16 cellular contexts compared by ENCODE assay signal in genomic region chr14:80095623-80096022, GRCh38.
A peak's percentile ranks its signal among the peaks of the same experiment; 100 is the strongest.
DNase-seq lines count a peak whose midpoint lies in the region; ATAC-seq and TF ChIP-seq lines count a peak whose summit lies in the region.
"Had no signal": no experiment of that assay in that cellular context is flagged by ENCODE, and none has a peak within 500 bp of the region (broad histone marks: within the 10 kb centered on the region; RNA-seq: fewer than 3 reads in every experiment).

No MANE protein-coding gene starts in this region.

- no peaks in the 10 kb centered on the region for H3K36me3 ChIP-seq in left ventricle myocardium inferior
- H3K36me3 ChIP-seq: suprapubic skin had no signal

- TF ChIP-seq CTCF in fibroblast of mammary gland (conservative IDR thresholded peaks at IDR 0.05; ENCODE audit: control insufficient read depth, insufficient read depth, low read depth, low read length) = no peak
- TF ChIP-seq CTCF in left ventricle myocardium inferior (IDR thresholded peaks at IDR 0.05; ENCODE audit: borderline replicate concordance) = no peak

- no peaks in the 10 kb centered on the region for H3K4me1 ChIP-seq in left ventricle myocardium inferior
- H3K4me1 ChIP-seq: suprapubic skin had no signal

- H3K4me3 ChIP-seq in fibroblast of mammary gland (ENCODE audit: control insufficient read depth, low read depth, low read length) = no peak overlapping the region
- H3K4me3 ChIP-seq in left ventricle myocardium inferior = no peak overlapping the region
- H3K4me3 ChIP-seq: coronary artery, suprapubic skin had no signal

- no peaks in the 10 kb centered on the region for H3K27me3 ChIP-seq in left ventricle myocardium inferior (ENCODE audit: low read depth)
- H3K27me3 ChIP-seq: suprapubic skin had no signal

- H3K27ac ChIP-seq in left ventricle myocardium inferior (replicated peaks) = no peak overlapping the region
- H3K27ac ChIP-seq: coronary artery, suprapubic skin had no signal

- ATAC-seq in left ventricle myocardium superior = no peak
- ATAC-seq: activated naive CD8-positive, alpha-beta T cell treated with anti-CD3 and anti-CD28 coated beads, Interleukin-2, amount 50 U/mL, for 24 hours had no signal

- peaks cover 13% of the 10 kb centered on the region for H3K9me3 ChIP-seq in left ventricle myocardium inferior (replicated peaks)
- H3K9me3 ChIP-seq: suprapubic skin had no signal

- DNase-seq in A172 (ENCODE audit: low spot score) (peak; percentile 76), GM04504 (ENCODE audit: low read depth) (peak; percentile 35), SW480 (ENCODE audit: low spot score) (peak; percentile 4), fibroblast of mammary gland (ENCODE audit: low read depth) (peak; percentile 44), left ventricle myocardium superior (no peak), NCI-H1436 (lab: John Stamatoyannopoulos, UW) (no peak), left ventricle myocardium inferior (no peak), DMS79 treated with DMSO at 0.1 percent for 48 hours (lab: John Stamatoyannopoulos, UW) (no peak)
- DNase-seq: activated CD4-positive, alpha-beta T cell treated with anti-CD3 and anti-CD28 coated beads, Interleukin-2, amount 10 ng/mL, durations not matched to agents 7 days and 5 days; activated naive CD8-positive, alpha-beta T cell treated with anti-CD3 and anti-CD28 coated beads, Interleukin-2, amount 50 U/mL, for 24 hours; activated T-cell treated with anti-CD3 and anti-CD28 coated beads, Interleukin-2, amount 50 U/mL, for 48 hours; Calu3; NCI-H2081 treated with DMSO at 0.1 percent for 48 hours; retina had no signal

- intact Hi-C loops in left ventricle myocardium superior (cut with micrococcal nuclease) = no loop called here
- intact Hi-C loops in left ventricle myocardium inferior (cut with micrococcal nuclease) = no loop called here

Comparison
In these comparisons a context has a peak if more than half of its experiments do, and no peak if none do; other contexts are left out.
1. DNase-seq: peak in A172 (single experiment), GM04504 (single experiment), SW480 (single experiment) and fibroblast of mammary gland (single experiment); none in left ventricle myocardium superior (single experiment), NCI-H1436 (single experiment), left ventricle myocardium inferior (single experiment) and DMS79 treated with DMSO at 0.1 percent for 48 hours (single experiment).